Comparison of ENCODE assay signal across 9 cellular contexts in genomic region chr1:12600880-12601633, GRCh38. TPM values are rescaled to one million over a fixed set of nuclear protein-coding genes. Genes with fewer than 3 reads are reported as not detected.
DNase-seq lines count a peak whose midpoint lies in the region; FAIRE-seq and TF ChIP-seq lines count a peak whose summit lies in the region.
"Had no signal": no experiment of that assay in that cellular context is flagged by ENCODE, and none has a peak within 500 bp of the region (broad histone marks: within the 10 kb centered on the region; RNA-seq: fewer than 3 reads in every experiment).

No MANE protein-coding gene starts in this region.

- no peak overlapping the region for H3K4me2 ChIP-seq in OCI-LY1 (ENCODE audit: low read length)

- no peak for FAIRE-seq in GM12892 (lab: Jason Lieb, UNC)

- H3K27me3 ChIP-seq in OCI-LY1 (ENCODE audit: insufficient read depth, low read length): 0 out of 2 replicates have a peak, but pooled peaks cover 4% of the 10 kb centered on the region
- H3K27me3 ChIP-seq in stomach: no peaks in the 10 kb centered on the region

- no peaks in the 10 kb centered on the region for H3K9me2 ChIP-seq in OCI-LY1 (ENCODE audit: low read depth, low read length)

- H2AFZ ChIP-seq in OCI-LY1 (ENCODE audit: low read length): no peak overlapping the region

- H3K9ac ChIP-seq in OCI-LY1 (ENCODE audit: low read length): no peak overlapping the region

- no peaks in the 10 kb centered on the region for H3K36me3 ChIP-seq in OCI-LY1 (ENCODE audit: insufficient read depth, low read length)
- peaks cover 0 to 7% (median 4%) of the 10 kb centered on the region in 4 donors for H3K36me3 ChIP-seq in stomach

- H3K27ac ChIP-seq in OCI-LY1 (ENCODE audit: low read depth, low read length, poor library complexity, severe bottlenecking) (no peak overlapping the region), stomach (peak overlapping the region; percentile 69 to 92 (median 87))

- WGBS in stomach, 5 donors: 42 to 70% (median 44%) methylated on average over 9 of the region's 9 CpGs

- H3K4me1 ChIP-seq in OCI-LY1 (ENCODE audit: insufficient read depth, low read length, severe bottlenecking): no peaks in the 10 kb centered on the region
- peaks cover 87 to 98% (median 93%) of the 10 kb centered on the region in 4 donors for H3K4me1 ChIP-seq in stomach

- no peak for TF ChIP-seq EP300 in stomach (IDR thresholded peaks at IDR 0.05)

- H4K20me1 ChIP-seq in OCI-LY1 (ENCODE audit: insufficient read depth, low read length): no peaks in the 10 kb centered on the region

- peak; percentile 76 for TF ChIP-seq CTCF in GM12864 (IDR thresholded peaks at IDR 0.05; ENCODE audit: low read depth, low read length, missing control alignments)
- peak; percentile 65 for TF ChIP-seq CTCF in OCI-LY1 (IDR thresholded peaks at IDR 0.05; ENCODE audit: low read length)
- peak in 4 of 7 experiments; percentile 18 to 54 (median 36) for TF ChIP-seq CTCF in stomach (IDR thresholded peaks at IDR 0.05)

- TF ChIP-seq POLR2A in stomach (IDR thresholded peaks at IDR 0.05) (no peak), GM12892 (IDR thresholded peaks at IDR 0.05; ENCODE audit: low read depth, low read length) (no peak)

- H3K79me2 ChIP-seq in OCI-LY1 (ENCODE audit: insufficient read depth, low read length): no peaks in the 10 kb centered on the region

- H3F3A ChIP-seq in OCI-LY1 (ENCODE audit: insufficient read depth, low read length): no peaks in the 10 kb centered on the region

- intact Hi-C loops in stomach (cut with DNase I; ENCODE audit: low total_unique reads): no loop called here

- H3K4me3 ChIP-seq in GM12864 (ENCODE audit: low read depth, low read length) (no peak overlapping the region), OCI-LY1 (ENCODE audit: low read depth, low read length, poor library complexity, severe bottlenecking) (no peak overlapping the region), stomach (no peak overlapping the region)

- H3K9me3 ChIP-seq in OCI-LY1 (ENCODE audit: low read length) (no peaks in the 10 kb centered on the region), stomach (no peaks in the 10 kb centered on the region)

- DNase-seq in GM12864 (ENCODE audit: low read depth) (no peak), iris pigment epithelial cell (ENCODE audit: low read depth) (peak; percentile 59), stomach (peak; percentile 68), MV-4-11 (lab: John Stamatoyannopoulos, UW) (no peak), GM12892 (ENCODE audit: insufficient read length) (no peak), NCI-H146 (lab: John Stamatoyannopoulos, UW) (no peak)
- DNase-seq in activated naive CD4-positive, alpha-beta T cell treated with anti-CD3 and anti-CD28 coated beads, Interleukin-2, amount 50 U/mL, for 16 hours: peak; percentile 58

RNA-seq across cellular contexts. Expression of gene DHRS3, which starts 17.0 kb away (rescaled TPM):
- 100 to 1,000 TPM in 1 of 5 donors, 10 to 100 TPM in 4; 15.1 to 103 (median 54.2) TPM for total RNA-seq in stomach
- polyA plus RNA-seq in stomach: 100 to 1,000 TPM in 1 of 3 donors, 10 to 100 TPM in 2; 50.2 to 102 (median 62.2) TPM
- polyA plus RNA-seq in GM12892 (2012; ENCODE audit: missing spikeins): 0.64 TPM

RNA-seq across cellular contexts. Expression of gene AADACL4, which starts 42.8 kb away (rescaled TPM):
- not detected for total RNA-seq in stomach
- polyA plus RNA-seq in stomach: not detected
- not detected for polyA plus RNA-seq in GM12892 (2012; ENCODE audit: missing spikeins)
- total RNA-seq: T-helper 2 cell treated with Interferon-gamma antibody and Interleukin-4, amounts not matched to agents 100 ng/mL and 5 ng/mL, for 36 hours had no signal

Comparison
In these comparisons a context has a peak if more than half of its experiments do, and no peak if none do; other contexts are left out.
1. DNase-seq: peak in activated naive CD4-positive, alpha-beta T cell treated with anti-CD3 and anti-CD28 coated beads, Interleukin-2, amount 50 U/mL, for 16 hours (single experiment), iris pigment epithelial cell (single experiment) and stomach (single experiment); none in GM12864 (single experiment), MV-4-11 (single experiment), GM12892 (single experiment) and NCI-H146 (single experiment).
2. Peak in every context shown above with its lines, with median percentiles within 50 percentile points of each other: CTCF ChIP-seq.